ENCODE assay signal across 1 cellular context in the genomic region with DNA sequence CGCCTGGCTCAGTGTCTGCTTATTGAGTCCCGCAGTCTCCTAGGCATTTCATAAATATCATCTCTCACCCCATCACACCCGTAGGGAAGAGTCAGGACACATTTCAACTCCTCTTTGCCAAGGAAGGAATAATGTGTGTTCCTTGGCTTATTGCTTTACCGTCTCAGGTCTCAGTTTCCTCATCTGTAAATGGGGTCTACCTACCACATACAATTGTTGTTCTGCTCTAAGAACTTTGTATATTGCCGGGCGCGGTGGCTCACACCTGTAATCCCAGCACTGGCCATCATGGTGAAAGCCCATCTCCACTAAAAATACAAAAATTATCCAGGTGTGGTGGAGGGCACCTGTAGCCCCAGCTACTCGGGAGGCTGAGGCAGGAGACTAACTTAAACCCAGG.
TF ChIP-seq lines count a peak whose summit lies in the region.

No MANE protein-coding gene starts in this region.

TF ChIP-seq in WTC11, 78 proteins besides CTCF, POLR2A, EP300 and RAD21 (continued from another document):
- TF ChIP-seq, protein P1, sequence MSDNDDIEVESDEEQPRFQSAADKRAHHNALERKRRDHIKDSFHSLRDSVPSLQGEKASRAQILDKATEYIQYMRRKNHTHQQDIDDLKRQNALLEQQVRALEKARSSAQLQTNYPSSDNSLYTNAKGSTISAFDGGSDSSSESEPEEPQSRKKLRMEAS (CRISPR knock-in tag; IDR thresholded peaks at IDR 0.05) = no peak
- TF ChIP-seq, protein P2, sequence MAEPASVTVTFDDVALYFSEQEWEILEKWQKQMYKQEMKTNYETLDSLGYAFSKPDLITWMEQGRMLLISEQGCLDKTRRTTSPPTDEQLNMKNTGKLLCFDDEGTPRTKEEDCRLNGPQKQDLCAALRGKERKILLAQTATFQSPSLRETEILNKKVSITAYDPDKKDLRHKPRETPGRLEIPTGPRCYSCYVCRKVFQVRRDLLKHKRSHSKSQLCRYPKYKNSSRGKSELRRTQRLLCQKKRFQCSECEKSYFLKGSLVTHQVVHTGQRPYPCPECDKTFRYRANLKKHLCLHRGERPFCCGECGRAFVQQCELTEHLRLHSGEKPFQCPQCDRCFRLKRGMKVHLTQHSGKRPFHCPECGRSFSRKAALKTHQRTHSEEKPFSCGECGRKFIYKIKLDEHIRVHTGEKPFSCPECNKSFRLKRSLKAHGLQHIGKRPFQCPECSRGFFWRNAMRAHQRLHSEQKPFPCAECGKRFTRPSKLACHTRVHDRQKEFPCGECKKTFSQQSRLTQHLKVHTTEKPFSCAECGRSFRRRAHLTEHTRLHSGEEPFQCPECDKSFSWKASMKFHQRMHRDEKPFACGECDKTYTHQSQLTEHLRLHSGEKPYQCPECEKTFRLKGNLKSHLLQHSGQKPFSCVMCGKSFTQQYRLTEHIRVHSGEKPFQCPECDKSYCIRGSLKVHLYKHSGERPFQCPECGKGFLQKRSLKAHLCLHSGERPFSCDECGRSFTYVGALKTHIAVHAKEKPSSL (CRISPR knock-in tag; conservative IDR thresholded peaks at IDR 0.05) = no peak
